Comparison of ENCODE assay signal across 14 cellular contexts in genomic region chr18:37334494-37335125, GRCh38.
DNase-seq lines count a peak whose midpoint lies in the region; ATAC-seq and TF ChIP-seq lines count a peak whose summit lies in the region.
"Had no signal": no experiment of that assay in that cellular context is flagged by ENCODE, and none has a peak within 500 bp of the region (broad histone marks: within the 10 kb centered on the region; RNA-seq: fewer than 3 reads in every experiment).

No MANE protein-coding gene starts in this region.

- POLR2A ChIA-PET in BJ (lab: Charles Lee) = no interaction called here

- no peak for ATAC-seq in HG02884 (IDR thresholded peaks at IDR 0.05; ENCODE audit: unreplicated experiment)
- no peak for ATAC-seq in HG02610 (IDR thresholded peaks at IDR 0.05; ENCODE audit: unreplicated experiment)
- ATAC-seq in GM18868 (IDR thresholded peaks at IDR 0.05; ENCODE audit: unreplicated experiment) = no peak
- ATAC-seq: stimulated activated naive B cell treated with anti-CD40 and anti-IgM and Interleukin-4, amounts not matched to agents 10 μg/mL and 1 μg/mL and 100 μg/mL, for 72 hours had no signal

- no peaks in the 10 kb centered on the region for H3K9me3 ChIP-seq in osteoblast (ENCODE audit: low read depth, low read length)

- no peaks in the 10 kb centered on the region for H3K79me2 ChIP-seq in osteoblast (ENCODE audit: insufficient read depth, low read length)

- CTCF ChIA-PET in BJ (lab: Yijun Ruan, JAX) = interaction anchor here (1.0 to 4.1 kb wide), 3 partner anchors 8 to 17 kb away, joined by 3 to 24 read pairs (median 11); no protein-coding TSS in a partner anchor

- peak overlapping the region; percentile 45 for H3K27ac ChIP-seq in osteoblast (ENCODE audit: low read depth, low read length)

- H4K20me1 ChIP-seq in osteoblast (ENCODE audit: insufficient read depth, low read length) = no peaks in the 10 kb centered on the region

- H3K4me1 ChIP-seq in osteoblast (ENCODE audit: insufficient read depth, low read length) = peaks cover 5% of the 10 kb centered on the region

- no peaks in the 10 kb centered on the region for H3K36me3 ChIP-seq in BJ (ENCODE audit: control insufficient read depth, insufficient read depth, low read length)
- H3K36me3 ChIP-seq in osteoblast (ENCODE audit: insufficient read depth, low read length) = no peaks in the 10 kb centered on the region

- H2AFZ ChIP-seq in osteoblast (ENCODE audit: low read length) = peak overlapping the region; percentile 88

- peak overlapping the region; percentile 58 for H3K4me2 ChIP-seq in osteoblast (ENCODE audit: insufficient read depth, low read length)

- no peaks in the 10 kb centered on the region; the same call in 1 of the 2 replicates for H3K27me3 ChIP-seq in BJ (ENCODE audit: control insufficient read depth, insufficient read depth, low read length)
- no peaks in the 10 kb centered on the region for H3K27me3 ChIP-seq in osteoblast (ENCODE audit: insufficient read depth, low read length)

- no peak overlapping the region for H3K4me3 ChIP-seq in BJ (ENCODE audit: low read depth, low read length)
- H3K4me3 ChIP-seq in osteoblast (ENCODE audit: insufficient read depth, low read length) = peak overlapping the region; percentile 32

- DNase-seq in BJ (ENCODE audit: low read depth) (peak; percentile 4), RPMI7951 (ENCODE audit: low read depth) (peak; percentile 24), fibroblast of gingiva (ENCODE audit: low read depth) (peak; percentile 25), osteoblast (ENCODE audit: insufficient read length, low spot score, missing footprints) (peak; percentile 98), NCI-H1092 (lab: John Stamatoyannopoulos, UW) (no peak)
- DNase-seq: activated CD4-positive, alpha-beta T cell treated with anti-CD3 and anti-CD28 coated beads, Interleukin-2, amount 50 U/mL, for 48 hours; activated gamma-delta T cell; NCI-H226; RPMI8226; stimulated activated CD4-positive, alpha-beta T cell treated with anti-CD3 and anti-CD28 coated beads, Interleukin-2, amount 100 ng/mL, for 48 hours; stimulated activated naive B cell treated with anti-CD40 and anti-IgM and Interleukin-4, amounts not matched to agents 10 μg/mL and 1 μg/mL and 100 μg/mL, for 72 hours had no signal

- TF ChIP-seq CTCF in BJ (IDR thresholded peaks at IDR 0.05; ENCODE audit: insufficient read depth, low read depth, low read length) (no peak), osteoblast (IDR thresholded peaks at IDR 0.05; ENCODE audit: extremely low read depth, low read depth, low read length) (no peak)
